In genomic region chr19:53868892-53869804, GRCh38 we compare ENCODE assay signal across 8 cellular contexts. TPM values are rescaled to one million over a fixed set of nuclear protein-coding genes. Genes with fewer than 3 reads are reported as not detected.
DNase-seq lines count a peak whose midpoint lies in the region; ATAC-seq lines count a peak whose summit lies in the region.

No MANE protein-coding gene starts in this region.

- H3K27me3 Mint-ChIP-seq in activated CD4-positive, alpha-beta T cell treated with anti-CD3 and anti-CD28 coated beads for 36 hours = no peaks in the 10 kb centered on the region

- peak overlapping the region; percentile 91 for H3K4me3 Mint-ChIP-seq in activated CD4-positive, alpha-beta T cell treated with anti-CD3 and anti-CD28 coated beads for 36 hours

- POLR2A ChIA-PET in activated CD4-positive, alpha-beta T cell treated with anti-CD3 and anti-CD28 coated beads for 36 hours (lab: Charles Lee) = interaction anchor here (0.6 to 0.7 kb wide), 2 partner anchors 320 to 1785 kb away, joined by 3 read pairs; partner anchors contain the start of gene MBOAT7

- H3K27ac Mint-ChIP-seq in activated CD4-positive, alpha-beta T cell treated with anti-CD3 and anti-CD28 coated beads for 36 hours = peak overlapping the region; percentile 83

- peaks cover 29% of the 10 kb centered on the region for H3K36me3 Mint-ChIP-seq in activated CD4-positive, alpha-beta T cell treated with anti-CD3 and anti-CD28 coated beads for 36 hours (ENCODE audit: low read depth)

- CTCF ChIA-PET in activated CD4-positive, alpha-beta T cell treated with anti-CD3 and anti-CD28 coated beads for 36 hours (lab: Charles Lee) = interaction anchor here (0.5 kb wide), 1 partner anchor 267 kb away, joined by 3 read pairs; no protein-coding TSS in a partner anchor

- ATAC-seq in GM21737 (IDR thresholded peaks at IDR 0.05; ENCODE audit: unreplicated experiment) (peak; percentile 29), HG03039 (IDR thresholded peaks at IDR 0.05; ENCODE audit: unreplicated experiment) (no peak)
- ATAC-seq in activated CD4-positive, alpha-beta T cell treated with anti-CD3 and anti-CD28 coated beads for 36 hours = peak; percentile 56

- DNase-seq in CMK (ENCODE audit: low read depth) = peak; percentile 94
- DNase-seq in NAMALWA (ENCODE audit: low spot score) = peak; percentile 88
- peak; percentile 92 for DNase-seq in activated CD4-positive, alpha-beta T cell treated with anti-CD3 and anti-CD28 coated beads for 36 hours
- DNase-seq in cerebellum (ENCODE audit: low spot score) = peak; percentile 36
- DNase-seq in kidney tubule cell (ENCODE audit: low spot score) = peak; percentile 85
- DNase-seq in stimulated activated CD4-positive, alpha-beta T cell treated with anti-CD3 and anti-CD28 coated beads, Interleukin-1b, Interleukin-23, amount 100 ng/mL, for 1 hour (ENCODE audit: low read depth in 2 of 2) = peak; percentile 62 to 80

- peaks cover 49% of the 10 kb centered on the region for H3K4me1 Mint-ChIP-seq in activated CD4-positive, alpha-beta T cell treated with anti-CD3 and anti-CD28 coated beads for 36 hours

- intact Hi-C loops in activated CD4-positive, alpha-beta T cell treated with anti-CD3 and anti-CD28 coated beads for 36 hours (cut with DNase I, micrococcal nuclease) = loop anchor here (1.0 to 10.0 kb wide), 12 partner anchors 10 to 1786 kb away; partner anchors contain the start of genes CNOT3 (in 1 of the 2), LENG1 (in 1 of the 2), LENG9 (in 1 of the 2) and NDUFA3 (in 1 of the 2)

- no peaks in the 10 kb centered on the region for H3K9me3 Mint-ChIP-seq in activated CD4-positive, alpha-beta T cell treated with anti-CD3 and anti-CD28 coated beads for 36 hours (ENCODE audit: low read depth)

RNA-seq across cellular contexts. Expression of gene MYADM, which starts 1.5 kb away (rescaled TPM):
- 10 to 100 TPM; 46.4 to 54.6 TPM for total RNA-seq in activated CD4-positive, alpha-beta T cell treated with anti-CD3 and anti-CD28 coated beads for 36 hours
- 4.7 TPM for total RNA-seq in cerebellum

RNA-seq across cellular contexts. Expression of gene PRKCG, which starts 12.8 kb away (rescaled TPM):
- total RNA-seq in activated CD4-positive, alpha-beta T cell treated with anti-CD3 and anti-CD28 coated beads for 36 hours = under 1 TPM in 1 of 2 experiments, not detected in 1; 0.25 TPM
- 1.7 TPM for total RNA-seq in cerebellum

RNA-seq across cellular contexts. Expression of gene CACNG7, which starts 39.9 kb away (rescaled TPM):
- not detected for total RNA-seq in activated CD4-positive, alpha-beta T cell treated with anti-CD3 and anti-CD28 coated beads for 36 hours
- total RNA-seq in cerebellum = 14.0 TPM

RNA-seq across cellular contexts. Expression of gene NLRP12, which starts 45.0 kb away (rescaled TPM):
- not detected for total RNA-seq in activated CD4-positive, alpha-beta T cell treated with anti-CD3 and anti-CD28 coated beads for 36 hours
- total RNA-seq in cerebellum = 0.27 TPM

Comparison
In these comparisons a context has a peak if more than half of its experiments do, and no peak if none do; other contexts are left out.
1. DNase-seq: peak in every context shown above with its lines; median percentile 94 in CMK; 92 in activated CD4-positive, alpha-beta T cell treated with anti-CD3 and anti-CD28 coated beads for 36 hours; 88 in NAMALWA; 85 in kidney tubule cell; 71 in stimulated activated CD4-positive, alpha-beta T cell treated with anti-CD3 and anti-CD28 coated beads, Interleukin-1b, Interleukin-23, amount 100 ng/mL, for 1 hour; 36 in cerebellum.
2. RNA of gene CACNG7, which starts 39.9 kb away (total RNA-seq): 14.0 TPM in cerebellum (single experiment); not detected in activated CD4-positive, alpha-beta T cell treated with anti-CD3 and anti-CD28 coated beads for 36 hours; every median in the first group is over 10 times any median in the second.